In the genomic region with DNA sequence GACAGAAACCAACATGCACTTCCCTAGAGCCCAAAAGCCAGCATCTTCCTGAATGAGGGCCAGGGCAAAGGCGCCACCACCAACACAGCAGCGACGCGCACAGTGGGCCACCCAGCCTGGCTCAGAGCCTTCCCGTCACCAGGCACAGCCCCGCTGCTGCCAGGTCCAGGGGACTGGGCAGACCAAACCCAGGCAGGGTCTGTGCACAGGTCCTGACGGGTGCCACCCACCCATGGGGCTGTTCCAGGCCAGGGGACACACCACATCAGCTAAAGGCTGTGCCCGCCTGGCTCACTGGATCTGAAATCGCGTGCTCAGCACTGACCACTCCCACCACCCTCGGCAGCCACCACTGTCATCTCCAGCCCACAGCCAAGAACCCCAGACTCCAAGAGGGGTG, we compare ENCODE assay signal across 24 cellular contexts. TPM values are rescaled to one million over a fixed set of nuclear protein-coding genes. Genes with fewer than 3 reads are reported as not detected.
DNase-seq lines count a peak whose midpoint lies in the region; ATAC-seq and TF ChIP-seq lines count a peak whose summit lies in the region.
"Had no signal": no experiment of that assay in that cellular context is flagged by ENCODE, and none has a peak within 500 bp of the region (broad histone marks: within the 10 kb centered on the region; RNA-seq: fewer than 3 reads in every experiment).

No MANE protein-coding gene starts in this region.

- CTCF ChIA-PET in WTC11 (lab: Charles Lee) = interaction anchor here (0.8 kb wide), 1 partner anchor 41 kb away, joined by 4 read pairs; no protein-coding TSS in a partner anchor

- H3K4me3 ChIP-seq in upper lobe of left lung = no peak overlapping the region
- no peak overlapping the region for H3K4me3 ChIP-seq in Peyer's patch
- H3K4me3 ChIP-seq: A549; BLaER1 treated with 17β-estradiol and CSF1 and Interleukin-3, amounts not matched to agents 10 nM and 100 nM; GM12878; GM23248 had no signal

- TF ChIP-seq CTCF in natural killer cell (IDR thresholded peaks at IDR 0.05) (no peak), WTC11 (IDR thresholded peaks at IDR 0.05) (no peak), upper lobe of left lung (IDR thresholded peaks at IDR 0.05) (no peak), Peyer's patch (IDR thresholded peaks at IDR 0.05) (no peak)

- no peak for TF ChIP-seq EP300 in upper lobe of left lung (IDR thresholded peaks at IDR 0.05)

- POLR2A ChIA-PET in WTC11 (lab: Charles Lee) = no interaction called here

- peak; percentile 34 to 54 for ATAC-seq in natural killer cell treated with Interleukin-12 subunit alpha and Interleukin-12 subunit beta and Interleukin-15 and Interleukin-18, amount 100 ng/mL, for 72 hours
- ATAC-seq in natural killer cell = no peak
- no peak for ATAC-seq in WTC11
- ATAC-seq in upper lobe of left lung (ENCODE audit: low FRiP score in 2 of 2) = peak; percentile 22 to 37
- ATAC-seq: A549, GM12878, HCT116 had no signal

- no peaks in the 10 kb centered on the region for H3K9me3 Mint-ChIP-seq in natural killer cell treated with Interleukin-12 subunit alpha and Interleukin-12 subunit beta and Interleukin-15 and Interleukin-18, amount 100 ng/mL, for 72 hours
- no peaks in the 10 kb centered on the region for H3K9me3 Mint-ChIP-seq in natural killer cell
- H3K9me3 Mint-ChIP-seq in WTC11 = no peaks in the 10 kb centered on the region
- H3K9me3 Mint-ChIP-seq: CD14-positive monocyte; CD4-positive, alpha-beta T cell; CD8-positive, alpha-beta memory T cell; H9 had no signal

- DNase-seq in natural killer cell treated with Interleukin-12 subunit alpha and Interleukin-12 subunit beta and Interleukin-15 and Interleukin-18, amount 100 ng/mL, for 72 hours (ENCODE audit: low spot score) = no peak
- DNase-seq in natural killer cell (no peak), WTC11 (ENCODE audit: low spot score) (no peak), upper lobe of left lung (peak in 1 of 2 donors; percentile 62), NCI-H1694 treated with DMSO at 0.1 percent for 48 hours (lab: John Stamatoyannopoulos, UW) (no peak), ecto neural progenitor cell (ENCODE audit: low spot score) (no peak), Peyer's patch (no peak)
- DNase-seq: 8988T; ACHN; AML-193; BE2C; CD4-positive, alpha-beta T cell; CD8-positive, alpha-beta memory T cell; DMS 273 treated with DMSO at 0.1 percent for 48 hours; DMS79; EL; GDM1; GM23248; H9 had no signal

- H3K9me3 ChIP-seq in upper lobe of left lung (no peaks in the 10 kb centered on the region), Peyer's patch (no peaks in the 10 kb centered on the region)
- H3K9me3 ChIP-seq: A549; BE2C; BLaER1 treated with 17β-estradiol and CSF1 and Interleukin-3, amounts not matched to agents 10 nM and 100 nM had no signal

- WGBS in upper lobe of left lung, 2 donors = 95 to 99% methylated on average over 6 to 10 of the region's 11 CpGs

- H3K4me1 Mint-ChIP-seq in natural killer cell treated with Interleukin-12 subunit alpha and Interleukin-12 subunit beta and Interleukin-15 and Interleukin-18, amount 100 ng/mL, for 72 hours (ENCODE audit: low read depth in 2 of 2) = no peaks in the 10 kb centered on the region
- H3K4me1 Mint-ChIP-seq in natural killer cell (no peaks in the 10 kb centered on the region), WTC11 (peaks cover 5% of the 10 kb centered on the region)
- H3K4me1 Mint-ChIP-seq: CD14-positive monocyte; CD8-positive, alpha-beta memory T cell had no signal

- no peaks in the 10 kb centered on the region for H3K27me3 Mint-ChIP-seq in natural killer cell treated with Interleukin-12 subunit alpha and Interleukin-12 subunit beta and Interleukin-15 and Interleukin-18, amount 100 ng/mL, for 72 hours
- peaks cover 0 to 2% of the 10 kb centered on the region in 2 donors for H3K27me3 Mint-ChIP-seq in natural killer cell (ENCODE audit: low read depth in 2 of 2)
- no peaks in the 10 kb centered on the region for H3K27me3 Mint-ChIP-seq in WTC11 (ENCODE audit: low read depth)
- H3K27me3 Mint-ChIP-seq: CD4-positive, alpha-beta T cell had no signal

- no peak overlapping the region for H3K27ac Mint-ChIP-seq in natural killer cell treated with Interleukin-12 subunit alpha and Interleukin-12 subunit beta and Interleukin-15 and Interleukin-18, amount 100 ng/mL, for 72 hours
- H3K27ac Mint-ChIP-seq in natural killer cell = no peak overlapping the region
- H3K27ac Mint-ChIP-seq in WTC11 = peak overlapping the region; percentile 27; the same call in 1 of the 2 replicates
- H3K27ac Mint-ChIP-seq: CD4-positive, alpha-beta T cell; CD8-positive, alpha-beta memory T cell; H9 had no signal

- H3K27me3 ChIP-seq in upper lobe of left lung = no peaks in the 10 kb centered on the region
- H3K27me3 ChIP-seq in Peyer's patch = no peaks in the 10 kb centered on the region
- H3K27me3 ChIP-seq: BE2C; BLaER1 treated with 17β-estradiol and CSF1 and Interleukin-3, amounts not matched to agents 10 nM and 100 nM had no signal

- no peak overlapping the region for H3K4me3 Mint-ChIP-seq in natural killer cell treated with Interleukin-12 subunit alpha and Interleukin-12 subunit beta and Interleukin-15 and Interleukin-18, amount 100 ng/mL, for 72 hours
- no peak overlapping the region for H3K4me3 Mint-ChIP-seq in natural killer cell
- no peak overlapping the region for H3K4me3 Mint-ChIP-seq in WTC11
- H3K4me3 Mint-ChIP-seq: CD14-positive monocyte; CD4-positive, alpha-beta T cell; CD8-positive, alpha-beta memory T cell; H9 had no signal

- intact Hi-C loops in natural killer cell (cut with micrococcal nuclease) = no loop called here

- H3K36me3 ChIP-seq in upper lobe of left lung (no peaks in the 10 kb centered on the region), Peyer's patch (no peaks in the 10 kb centered on the region)
- H3K36me3 ChIP-seq: BE2C; BLaER1 treated with 17β-estradiol and CSF1 and Interleukin-3, amounts not matched to agents 10 nM and 100 nM had no signal

- H3K27ac ChIP-seq in upper lobe of left lung = no peak overlapping the region
- H3K27ac ChIP-seq in Peyer's patch = no peak overlapping the region
- H3K27ac ChIP-seq: A549; BLaER1 treated with 17β-estradiol and CSF1 and Interleukin-3, amounts not matched to agents 10 nM and 100 nM; GM23248 had no signal

- no peak for TF ChIP-seq POLR2A in upper lobe of left lung (IDR thresholded peaks at IDR 0.05)
- no peak for TF ChIP-seq POLR2A in Peyer's patch (IDR thresholded peaks at IDR 0.05)

- H3K4me1 ChIP-seq in upper lobe of left lung (no peaks in the 10 kb centered on the region), Peyer's patch (no peaks in the 10 kb centered on the region)
- H3K4me1 ChIP-seq: A549 had no signal

- no peaks in the 10 kb centered on the region for H3K36me3 Mint-ChIP-seq in natural killer cell treated with Interleukin-12 subunit alpha and Interleukin-12 subunit beta and Interleukin-15 and Interleukin-18, amount 100 ng/mL, for 72 hours
- H3K36me3 Mint-ChIP-seq in natural killer cell = no peaks in the 10 kb centered on the region
- H3K36me3 Mint-ChIP-seq in WTC11 = no peaks in the 10 kb centered on the region
- H3K36me3 Mint-ChIP-seq: CD14-positive monocyte; CD8-positive, alpha-beta memory T cell had no signal

TF ChIP-seq in WTC11, 78 proteins besides CTCF, POLR2A, EP300 and RAD21:
- TF ChIP-seq SOX15 (CRISPR knock-in tag; IDR thresholded peaks at IDR 0.05) = no peak
- no peak for TF ChIP-seq ZNF219 (CRISPR knock-in tag; IDR thresholded peaks at IDR 0.05; ENCODE audit: borderline replicate concordance)
- no peak for TF ChIP-seq NFE2L1 (CRISPR knock-in tag; IDR thresholded peaks at IDR 0.05)
- no peak for TF ChIP-seq TCF7 (CRISPR knock-in tag; IDR thresholded peaks at IDR 0.05; ENCODE audit: low read depth)
- TF ChIP-seq MYBL2 (CRISPR knock-in tag; IDR thresholded peaks at IDR 0.05) = no peak
- no peak for TF ChIP-seq CREM (CRISPR knock-in tag; IDR thresholded peaks at IDR 0.05)
- TF ChIP-seq, protein P1, sequence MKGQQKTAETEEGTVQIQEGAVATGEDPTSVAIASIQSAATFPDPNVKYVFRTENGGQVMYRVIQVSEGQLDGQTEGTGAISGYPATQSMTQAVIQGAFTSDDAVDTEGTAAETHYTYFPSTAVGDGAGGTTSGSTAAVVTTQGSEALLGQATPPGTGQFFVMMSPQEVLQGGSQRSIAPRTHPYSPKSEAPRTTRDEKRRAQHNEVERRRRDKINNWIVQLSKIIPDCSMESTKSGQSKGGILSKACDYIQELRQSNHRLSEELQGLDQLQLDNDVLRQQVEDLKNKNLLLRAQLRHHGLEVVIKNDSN (CRISPR knock-in tag; IDR thresholded peaks at IDR 0.05) = no peak

RNA-seq across cellular contexts. Expression of gene FAM53A, which starts 13.8 kb away (rescaled TPM):
- total RNA-seq in natural killer cell treated with Interleukin-12 subunit alpha and Interleukin-12 subunit beta and Interleukin-15 and Interleukin-18, amount 100 ng/mL, for 72 hours = 1 to 10 TPM in 1 of 2 donors, under 1 TPM in 1; 0.78 to 6.2 TPM
- total RNA-seq in natural killer cell (1 to 10 TPM; 1.9 to 2.9 (median 2.3) TPM), WTC11 (2021) (2.9 to 5.2 TPM (median 5.1 TPM) in 3 replicates), upper lobe of left lung (10 to 100 TPM in 1 of 6 donors, 1 to 10 TPM in 4, under 1 TPM in 1; 0.59 to 17.8 (median 2.5) TPM), Peyer's patch (1 to 10 TPM in 3 of 4 donors, not detected in 1; 1.5 to 8.3 (median 1.8) TPM)

RNA-seq across cellular contexts. Expression of gene SLBP, which starts 41.8 kb away (rescaled TPM):
- 100 to 1,000 TPM in 1 of 2 donors, 10 to 100 TPM in 1; 83.0 to 129 TPM for total RNA-seq in natural killer cell treated with Interleukin-12 subunit alpha and Interleukin-12 subunit beta and Interleukin-15 and Interleukin-18, amount 100 ng/mL, for 72 hours
- total RNA-seq in natural killer cell = 10 to 100 TPM; 29.5 to 38.8 (median 38.6) TPM
- 36.4 to 40.2 TPM (median 36.9 TPM) in 3 replicates for total RNA-seq in WTC11 (2021)
- total RNA-seq in upper lobe of left lung = 10 to 100 TPM; 33.0 to 51.1 (median 38.0) TPM
- 10 to 100 TPM; 18.4 to 86.6 (median 26.2) TPM for total RNA-seq in Peyer's patch

RNA-seq across cellular contexts. Expression of gene TMEM129, which starts 50.8 kb away (rescaled TPM):
- 10 to 100 TPM; 19.6 to 21.2 TPM for total RNA-seq in natural killer cell treated with Interleukin-12 subunit alpha and Interleukin-12 subunit beta and Interleukin-15 and Interleukin-18, amount 100 ng/mL, for 72 hours
- total RNA-seq in natural killer cell (10 to 100 TPM; 18.2 to 26.9 (median 20.8) TPM), WTC11 (2021) (44.2 to 54.9 TPM (median 48.7 TPM) in 3 replicates), upper lobe of left lung (10 to 100 TPM; 38.9 to 99.1 (median 49.6) TPM), Peyer's patch (100 to 1,000 TPM in 1 of 4 donors, 10 to 100 TPM in 3; 28.9 to 106 (median 67.1) TPM)

RNA-seq across cellular contexts. Expression of gene TACC3, which starts 51.0 kb away (rescaled TPM):
- 100 to 1,000 TPM in 1 of 2 donors, 10 to 100 TPM in 1; 97.2 to 212 TPM for total RNA-seq in natural killer cell treated with Interleukin-12 subunit alpha and Interleukin-12 subunit beta and Interleukin-15 and Interleukin-18, amount 100 ng/mL, for 72 hours
- total RNA-seq in natural killer cell = 10 to 100 TPM; 23.4 to 43.7 (median 32.5) TPM
- total RNA-seq in WTC11 (2021) = 161 to 207 TPM (median 165 TPM) in 3 replicates
- total RNA-seq in upper lobe of left lung = 10 to 100 TPM in 5 of 6 donors, 1 to 10 TPM in 1; 8.9 to 47.4 (median 21.9) TPM
- total RNA-seq in Peyer's patch = 100 to 1,000 TPM in 1 of 4 donors, 10 to 100 TPM in 3; 19.1 to 138 (median 28.0) TPM

Comparison
In these comparisons a context has a peak if more than half of its experiments do, and no peak if none do; other contexts are left out.
1. ATAC-seq: peak in natural killer cell treated with Interleukin-12 subunit alpha and Interleukin-12 subunit beta and Interleukin-15 and Interleukin-18, amount 100 ng/mL, for 72 hours (2 of 2) and upper lobe of left lung (2 of 2); none in natural killer cell (0 of 3) and WTC11 (single experiment).